ENCODE assay signal across 19 cellular contexts in the genomic region with DNA sequence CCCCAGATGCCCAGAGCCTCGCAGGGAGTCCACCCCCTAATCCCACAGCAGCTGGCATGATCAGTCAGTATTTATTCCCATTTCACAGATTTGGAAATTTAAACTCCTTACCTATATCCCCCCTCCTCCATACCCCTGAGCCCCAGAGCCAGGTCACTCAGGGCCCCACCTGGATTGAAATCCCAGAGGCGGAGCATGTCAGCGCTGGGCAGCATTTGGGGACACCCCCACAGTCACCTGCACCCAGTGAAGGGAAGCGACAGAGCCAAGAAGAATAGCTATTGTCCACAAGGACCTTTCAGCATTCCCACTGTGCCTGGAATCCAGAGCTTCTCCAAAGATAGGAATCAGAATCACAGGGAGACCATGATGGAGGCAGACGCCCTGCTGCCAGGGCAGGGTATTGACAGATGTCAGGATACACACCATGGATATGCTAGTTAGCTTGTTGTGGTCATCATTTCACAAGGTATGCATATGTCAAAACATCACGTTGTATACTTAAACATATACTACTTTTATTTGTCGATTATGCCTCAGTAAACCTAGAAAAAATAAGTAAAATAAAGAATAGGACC. TPM values are rescaled to one million over a fixed set of nuclear protein-coding genes. Genes with fewer than 3 reads are reported as not detected.
DNase-seq lines count a peak whose midpoint lies in the region; ATAC-seq, FAIRE-seq and TF ChIP-seq lines count a peak whose summit lies in the region.
"Had no signal": no experiment of that assay in that cellular context is flagged by ENCODE, and none has a peak within 500 bp of the region (broad histone marks: within the 10 kb centered on the region; RNA-seq: fewer than 3 reads in every experiment).

No MANE protein-coding gene starts in this region.

- TF ChIP-seq POLR2A in GM12891 (IDR thresholded peaks at IDR 0.05; ENCODE audit: low read depth, low read length) = 0 out of 2 replicates have a peak, but pooled peaks have one; percentile 17

- no peaks in the 10 kb centered on the region for H3K4me1 ChIP-seq in parathyroid adenoma
- H3K4me1 ChIP-seq: A549 had no signal

- no peak for TF ChIP-seq CTCF in activated CD8-positive, alpha-beta T cell treated with anti-CD3 and anti-CD28 coated beads for 36 hours (IDR thresholded peaks at IDR 0.05)
- no peak for TF ChIP-seq CTCF in parathyroid adenoma (IDR thresholded peaks at IDR 0.05)

- CTCF ChIA-PET in activated CD8-positive, alpha-beta T cell treated with anti-CD3 and anti-CD28 coated beads for 36 hours (lab: Charles Lee) = interaction anchor here (0.8 to 14.1 kb wide), 26 partner anchors 8 to 146 kb away, joined by 3 to 540 read pairs (median 5); a partner anchor contains a TSS
- CTCF ChIA-PET in activated CD8-positive, alpha-beta T cell treated with anti-CD3 and anti-CD28 coated beads, Interleukin-2, amount 10 ng/mL, durations not matched to agents 7 days and 5 days (lab: Charles Lee) = interaction anchor here (0.8 to 21.7 kb wide), 26 partner anchors 8 to 147 kb away, joined by 3 to 674 read pairs (median 8); a partner anchor contains a TSS

- H3K36me3 ChIP-seq in parathyroid adenoma (ENCODE audit: control insufficient read depth, insufficient read depth, low read length) = no peaks in the 10 kb centered on the region
- H3K36me3 ChIP-seq: thyroid gland had no signal

- no peaks in the 10 kb centered on the region for H3K27me3 ChIP-seq in parathyroid adenoma (ENCODE audit: control insufficient read depth, insufficient read depth, low read length)
- H3K27me3 ChIP-seq: thyroid gland had no signal

- H3K4me3 ChIP-seq in parathyroid adenoma (ENCODE audit: low read depth, low read length) = no peak overlapping the region
- H3K4me3 ChIP-seq: A549, skin epidermis, thyroid gland had no signal

- H2AFZ ChIP-seq in parathyroid adenoma = peak overlapping the region; percentile 84

- no peak overlapping the region for H3K9ac ChIP-seq in parathyroid adenoma
- H3K9ac ChIP-seq: KMS-11 had no signal

- H3K27ac Mint-ChIP-seq in activated CD8-positive, alpha-beta T cell treated with anti-CD3 and anti-CD28 coated beads for 36 hours = peak overlapping the region; percentile 55
- no peak overlapping the region for H3K27ac Mint-ChIP-seq in activated CD8-positive, alpha-beta T cell treated with anti-CD3 and anti-CD28 coated beads, Interleukin-2, amount 10 ng/mL, durations not matched to agents 7 days and 5 days
- peak overlapping the region; percentile 30 for H3K27ac Mint-ChIP-seq in activated naive CD8-positive, alpha-beta T cell treated with anti-CD3 and anti-CD28 coated beads, Interleukin-2, amount 10 ng/mL, durations not matched to agents 7 days and 5 days
- no peak overlapping the region for H3K27ac Mint-ChIP-seq in activated T-helper 2 cell treated with anti-CD3 and anti-CD28 coated beads, Interferon-gamma antibody, Interleukin-2, Interleukin-4, amounts not matched to agents 10 μg/mL and 5 μg/mL and 100 μg/mL, durations not matched to agents 14 hours and 24 hours and 36 hours
- H3K27ac Mint-ChIP-seq: activated T-helper 17 cell treated with anti-CD3 and anti-CD28 coated beads, Interleukin-2, amount 50 U/mL, for 72 hours had no signal

- no peak overlapping the region for H3K27ac ChIP-seq in parathyroid adenoma
- H3K27ac ChIP-seq: A549, KMS-11, thyroid gland had no signal

- H3K9me3 ChIP-seq in parathyroid adenoma (ENCODE audit: control insufficient read depth, low read length) = no peaks in the 10 kb centered on the region
- H3K9me3 ChIP-seq: A549, thyroid gland had no signal

- no peaks in the 10 kb centered on the region for H3K9me3 Mint-ChIP-seq in activated CD8-positive, alpha-beta T cell treated with anti-CD3 and anti-CD28 coated beads for 36 hours
- no peaks in the 10 kb centered on the region for H3K9me3 Mint-ChIP-seq in activated CD8-positive, alpha-beta T cell treated with anti-CD3 and anti-CD28 coated beads, Interleukin-2, amount 10 ng/mL, durations not matched to agents 7 days and 5 days (ENCODE audit: insufficient read depth)
- H3K9me3 Mint-ChIP-seq in activated naive CD8-positive, alpha-beta T cell treated with anti-CD3 and anti-CD28 coated beads, Interleukin-2, amount 10 ng/mL, durations not matched to agents 7 days and 5 days = no peaks in the 10 kb centered on the region
- H3K9me3 Mint-ChIP-seq in activated T-helper 2 cell treated with anti-CD3 and anti-CD28 coated beads, Interferon-gamma antibody, Interleukin-2, Interleukin-4, amounts not matched to agents 10 μg/mL and 5 μg/mL and 100 μg/mL, durations not matched to agents 14 hours and 24 hours and 36 hours = no peaks in the 10 kb centered on the region
- H3K9me3 Mint-ChIP-seq: activated T-helper 17 cell treated with anti-CD3 and anti-CD28 coated beads, Interleukin-2, amount 50 U/mL, for 72 hours; naive B cell had no signal

- peaks cover 29% of the 10 kb centered on the region for H3K36me3 Mint-ChIP-seq in activated CD8-positive, alpha-beta T cell treated with anti-CD3 and anti-CD28 coated beads for 36 hours (ENCODE audit: low read depth)
- H3K36me3 Mint-ChIP-seq in activated CD8-positive, alpha-beta T cell treated with anti-CD3 and anti-CD28 coated beads, Interleukin-2, amount 10 ng/mL, durations not matched to agents 7 days and 5 days (ENCODE audit: low read depth) = peaks cover 15% of the 10 kb centered on the region
- H3K36me3 Mint-ChIP-seq in activated naive CD8-positive, alpha-beta T cell treated with anti-CD3 and anti-CD28 coated beads, Interleukin-2, amount 10 ng/mL, durations not matched to agents 7 days and 5 days = no peaks in the 10 kb centered on the region
- H3K36me3 Mint-ChIP-seq in activated T-helper 2 cell treated with anti-CD3 and anti-CD28 coated beads, Interferon-gamma antibody, Interleukin-2, Interleukin-4, amounts not matched to agents 10 μg/mL and 5 μg/mL and 100 μg/mL, durations not matched to agents 14 hours and 24 hours and 36 hours (ENCODE audit: low read depth) = peaks cover 31% of the 10 kb centered on the region
- H3K36me3 Mint-ChIP-seq: naive B cell had no signal

- peak overlapping the region; percentile 7 for H3K4me3 Mint-ChIP-seq in activated CD8-positive, alpha-beta T cell treated with anti-CD3 and anti-CD28 coated beads for 36 hours
- H3K4me3 Mint-ChIP-seq in activated CD8-positive, alpha-beta T cell treated with anti-CD3 and anti-CD28 coated beads, Interleukin-2, amount 10 ng/mL, durations not matched to agents 7 days and 5 days = no peak overlapping the region
- no peak overlapping the region for H3K4me3 Mint-ChIP-seq in activated naive CD8-positive, alpha-beta T cell treated with anti-CD3 and anti-CD28 coated beads, Interleukin-2, amount 10 ng/mL, durations not matched to agents 7 days and 5 days
- no peak overlapping the region for H3K4me3 Mint-ChIP-seq in activated T-helper 2 cell treated with anti-CD3 and anti-CD28 coated beads, Interferon-gamma antibody, Interleukin-2, Interleukin-4, amounts not matched to agents 10 μg/mL and 5 μg/mL and 100 μg/mL, durations not matched to agents 14 hours and 24 hours and 36 hours (ENCODE audit: low read depth)
- H3K4me3 Mint-ChIP-seq: activated T-helper 17 cell treated with anti-CD3 and anti-CD28 coated beads, Interleukin-2, amount 50 U/mL, for 72 hours had no signal

- POLR2A ChIA-PET in activated CD8-positive, alpha-beta T cell treated with anti-CD3 and anti-CD28 coated beads for 36 hours (lab: Charles Lee) = interaction anchor here (0.8 to 14.8 kb wide), 8 partner anchors 8 to 69 kb away, joined by 3 to 690 read pairs (median 6); a partner anchor contains a TSS
- POLR2A ChIA-PET in activated CD8-positive, alpha-beta T cell treated with anti-CD3 and anti-CD28 coated beads, Interleukin-2, amount 10 ng/mL, durations not matched to agents 7 days and 5 days (lab: Charles Lee) = interaction anchor here (1.3 to 10.2 kb wide), 4 partner anchors 21 to 70 kb away, joined by 5 to 193 read pairs (median 19); a partner anchor contains a TSS
- POLR2A ChIA-PET in activated naive CD8-positive, alpha-beta T cell treated with anti-CD3 and anti-CD28 coated beads, Interleukin-2, amount 10 ng/mL, durations not matched to agents 7 days and 5 days (lab: Charles Lee) = interaction anchor here (0.9 to 5.5 kb wide), 5 partner anchors 8 to 69 kb away, joined by 3 to 63 read pairs (median 10); a partner anchor contains a TSS

- no peak for FAIRE-seq in GM12891 (lab: Jason Lieb, UNC)
- FAIRE-seq: A549 had no signal

- peaks cover 29% of the 10 kb centered on the region for H3K4me1 Mint-ChIP-seq in activated CD8-positive, alpha-beta T cell treated with anti-CD3 and anti-CD28 coated beads for 36 hours (ENCODE audit: low read depth)
- H3K4me1 Mint-ChIP-seq in activated CD8-positive, alpha-beta T cell treated with anti-CD3 and anti-CD28 coated beads, Interleukin-2, amount 10 ng/mL, durations not matched to agents 7 days and 5 days (ENCODE audit: low read depth) = peaks cover 29% of the 10 kb centered on the region
- peaks cover 13% of the 10 kb centered on the region for H3K4me1 Mint-ChIP-seq in activated naive CD8-positive, alpha-beta T cell treated with anti-CD3 and anti-CD28 coated beads, Interleukin-2, amount 10 ng/mL, durations not matched to agents 7 days and 5 days
- H3K4me1 Mint-ChIP-seq in activated T-helper 2 cell treated with anti-CD3 and anti-CD28 coated beads, Interferon-gamma antibody, Interleukin-2, Interleukin-4, amounts not matched to agents 10 μg/mL and 5 μg/mL and 100 μg/mL, durations not matched to agents 14 hours and 24 hours and 36 hours (ENCODE audit: low read depth) = peaks cover 13% of the 10 kb centered on the region
- H3K4me1 Mint-ChIP-seq: activated T-helper 17 cell treated with anti-CD3 and anti-CD28 coated beads, Interleukin-2, amount 50 U/mL, for 72 hours had no signal

- DNase-seq in activated CD8-positive, alpha-beta T cell treated with anti-CD3 and anti-CD28 coated beads for 36 hours = no peak
- DNase-seq in activated CD8-positive, alpha-beta T cell treated with anti-CD3 and anti-CD28 coated beads, Interleukin-2, amount 10 ng/mL, durations not matched to agents 7 days and 5 days = no peak
- DNase-seq in GM12891 (ENCODE audit: insufficient read length, low spot score) (no peak), GDM1 (lab: John Stamatoyannopoulos, UW) (no peak)
- DNase-seq in activated naive CD8-positive, alpha-beta T cell treated with anti-CD3 and anti-CD28 coated beads, Interleukin-2, amount 10 ng/mL, durations not matched to agents 7 days and 5 days = no peak
- no peak for DNase-seq in activated T-helper 2 cell treated with anti-CD3 and anti-CD28 coated beads, Interferon-gamma antibody, Interleukin-2, Interleukin-4, amounts not matched to agents 10 μg/mL and 5 μg/mL and 100 μg/mL, durations not matched to agents 14 hours and 24 hours and 36 hours (ENCODE audit: low spot score)
- DNase-seq: NCI-H524 treated with DMSO at 0.1 percent for 48 hours had no signal

- H3K27me3 Mint-ChIP-seq in activated CD8-positive, alpha-beta T cell treated with anti-CD3 and anti-CD28 coated beads for 36 hours = no peaks in the 10 kb centered on the region
- no peaks in the 10 kb centered on the region for H3K27me3 Mint-ChIP-seq in activated CD8-positive, alpha-beta T cell treated with anti-CD3 and anti-CD28 coated beads, Interleukin-2, amount 10 ng/mL, durations not matched to agents 7 days and 5 days (ENCODE audit: low read depth)
- no peaks in the 10 kb centered on the region for H3K27me3 Mint-ChIP-seq in activated naive CD8-positive, alpha-beta T cell treated with anti-CD3 and anti-CD28 coated beads, Interleukin-2, amount 10 ng/mL, durations not matched to agents 7 days and 5 days
- H3K27me3 Mint-ChIP-seq in activated T-helper 2 cell treated with anti-CD3 and anti-CD28 coated beads, Interferon-gamma antibody, Interleukin-2, Interleukin-4, amounts not matched to agents 10 μg/mL and 5 μg/mL and 100 μg/mL, durations not matched to agents 14 hours and 24 hours and 36 hours (ENCODE audit: low read depth) = no peaks in the 10 kb centered on the region
- H3K27me3 Mint-ChIP-seq: activated T-helper 17 cell treated with anti-CD3 and anti-CD28 coated beads, Interleukin-2, amount 50 U/mL, for 72 hours; naive B cell had no signal

- intact Hi-C loops in activated CD8-positive, alpha-beta T cell treated with anti-CD3 and anti-CD28 coated beads for 36 hours (cut with micrococcal nuclease) = loop anchor here (1.0 to 5.0 kb wide), 2 partner anchors 35 to 123 kb away; no protein-coding TSS in a partner anchor
- intact Hi-C loops in activated T-helper 2 cell treated with anti-CD3 and anti-CD28 coated beads, Interferon-gamma antibody, Interleukin-2, Interleukin-4, amounts not matched to agents 10 μg/mL and 5 μg/mL and 100 μg/mL, durations not matched to agents 14 hours and 24 hours and 36 hours (cut with micrococcal nuclease) = no loop called here

- no peaks in the 10 kb centered on the region for H3K79me2 ChIP-seq in parathyroid adenoma

- no peak overlapping the region for H3K4me2 ChIP-seq in parathyroid adenoma (ENCODE audit: low read length)
- H3K4me2 ChIP-seq: A549, KMS-11 had no signal

- no peak for ATAC-seq in activated CD8-positive, alpha-beta T cell treated with anti-CD3 and anti-CD28 coated beads for 36 hours
- ATAC-seq in activated CD8-positive, alpha-beta T cell treated with anti-CD3 and anti-CD28 coated beads, Interleukin-2, amount 10 ng/mL, durations not matched to agents 7 days and 5 days = no peak
- ATAC-seq in activated naive CD8-positive, alpha-beta T cell treated with anti-CD3 and anti-CD28 coated beads, Interleukin-2, amount 10 ng/mL, durations not matched to agents 7 days and 5 days (ENCODE audit: low read depth) = no peak
- no peak for ATAC-seq in GM19395 (IDR thresholded peaks at IDR 0.05; ENCODE audit: unreplicated experiment)

RNA-seq across cellular contexts. Expression of a gene that starts 1.0 kb away (rescaled TPM):
- total RNA-seq in activated CD8-positive, alpha-beta T cell treated with anti-CD3 and anti-CD28 coated beads for 36 hours = 1 to 10 TPM; 1.8 to 2.7 TPM
- total RNA-seq in activated CD8-positive, alpha-beta T cell treated with anti-CD3 and anti-CD28 coated beads, Interleukin-2, amount 10 ng/mL, durations not matched to agents 7 days and 5 days = under 1 TPM in 1 of 2 experiments, not detected in 1; 0.34 TPM
- 1.7 TPM for polyA plus RNA-seq in GM12891 (2012; ENCODE audit: low read depth, missing spikeins)
- total RNA-seq in activated naive CD8-positive, alpha-beta T cell treated with anti-CD3 and anti-CD28 coated beads, Interleukin-2, amount 10 ng/mL, durations not matched to agents 7 days and 5 days = 10 to 100 TPM; 12.2 to 14.7 TPM
- total RNA-seq in activated T-helper 2 cell treated with anti-CD3 and anti-CD28 coated beads, Interferon-gamma antibody, Interleukin-2, Interleukin-4, amounts not matched to agents 10 μg/mL and 5 μg/mL and 100 μg/mL, durations not matched to agents 14 hours and 24 hours and 36 hours = 1.3 and 1.5 TPM in 2 replicates
- total RNA-seq: Daoy; fibroblast of lung; lung microvascular endothelial cell; T-helper 2 cell treated with Interferon-gamma antibody and Interleukin-4, amounts not matched to agents 100 ng/mL and 5 ng/mL, for 36 hours; thyroid gland had no signal
- polyA plus RNA-seq: A549, fibroblast of lung had no signal

RNA-seq across cellular contexts. Expression of a gene that starts 6.0 kb away (rescaled TPM):
- 100 to 1,000 TPM; 311 to 313 TPM for total RNA-seq in activated CD8-positive, alpha-beta T cell treated with anti-CD3 and anti-CD28 coated beads for 36 hours
- total RNA-seq in activated CD8-positive, alpha-beta T cell treated with anti-CD3 and anti-CD28 coated beads, Interleukin-2, amount 10 ng/mL, durations not matched to agents 7 days and 5 days = 10 to 100 TPM; 20.3 to 21.2 TPM
- polyA plus RNA-seq in GM12891 (2012; ENCODE audit: low read depth, missing spikeins) = 84.2 TPM
- 10 to 100 TPM; 47.7 to 50.2 TPM for total RNA-seq in activated naive CD8-positive, alpha-beta T cell treated with anti-CD3 and anti-CD28 coated beads, Interleukin-2, amount 10 ng/mL, durations not matched to agents 7 days and 5 days
- total RNA-seq in activated T-helper 2 cell treated with anti-CD3 and anti-CD28 coated beads, Interferon-gamma antibody, Interleukin-2, Interleukin-4, amounts not matched to agents 10 μg/mL and 5 μg/mL and 100 μg/mL, durations not matched to agents 14 hours and 24 hours and 36 hours = 238 and 260 TPM in 2 replicates

RNA-seq across cellular contexts. Expression of a gene that starts 22.9 kb away (rescaled TPM):
- under 1 TPM; 0.29 to 0.34 TPM for total RNA-seq in activated CD8-positive, alpha-beta T cell treated with anti-CD3 and anti-CD28 coated beads for 36 hours
- total RNA-seq in activated CD8-positive, alpha-beta T cell treated with anti-CD3 and anti-CD28 coated beads, Interleukin-2, amount 10 ng/mL, durations not matched to agents 7 days and 5 days = under 1 TPM in 1 of 2 experiments, not detected in 1; 0.08 TPM
- polyA plus RNA-seq in GM12891 (2012; ENCODE audit: low read depth, missing spikeins) = 0.18 TPM
- total RNA-seq in activated naive CD8-positive, alpha-beta T cell treated with anti-CD3 and anti-CD28 coated beads, Interleukin-2, amount 10 ng/mL, durations not matched to agents 7 days and 5 days = under 1 TPM; 0.17 to 0.26 TPM
- 0.09 and 0.21 TPM in 2 replicates for total RNA-seq in activated T-helper 2 cell treated with anti-CD3 and anti-CD28 coated beads, Interferon-gamma antibody, Interleukin-2, Interleukin-4, amounts not matched to agents 10 μg/mL and 5 μg/mL and 100 μg/mL, durations not matched to agents 14 hours and 24 hours and 36 hours
- total RNA-seq: Daoy, fibroblast of lung, lung microvascular endothelial cell had no signal

Comparison
In these comparisons a context has a peak if more than half of its experiments do, and no peak if none do; other contexts are left out.
1. H3K27ac Mint-ChIP-seq: peak in activated CD8-positive, alpha-beta T cell treated with anti-CD3 and anti-CD28 coated beads for 36 hours (single experiment) and activated naive CD8-positive, alpha-beta T cell treated with anti-CD3 and anti-CD28 coated beads, Interleukin-2, amount 10 ng/mL, durations not matched to agents 7 days and 5 days (single experiment); none in activated CD8-positive, alpha-beta T cell treated with anti-CD3 and anti-CD28 coated beads, Interleukin-2, amount 10 ng/mL, durations not matched to agents 7 days and 5 days (single experiment) and activated T-helper 2 cell treated with anti-CD3 and anti-CD28 coated beads, Interferon-gamma antibody, Interleukin-2, Interleukin-4, amounts not matched to agents 10 μg/mL and 5 μg/mL and 100 μg/mL, durations not matched to agents 14 hours and 24 hours and 36 hours (single experiment).